In the genomic region with DNA sequence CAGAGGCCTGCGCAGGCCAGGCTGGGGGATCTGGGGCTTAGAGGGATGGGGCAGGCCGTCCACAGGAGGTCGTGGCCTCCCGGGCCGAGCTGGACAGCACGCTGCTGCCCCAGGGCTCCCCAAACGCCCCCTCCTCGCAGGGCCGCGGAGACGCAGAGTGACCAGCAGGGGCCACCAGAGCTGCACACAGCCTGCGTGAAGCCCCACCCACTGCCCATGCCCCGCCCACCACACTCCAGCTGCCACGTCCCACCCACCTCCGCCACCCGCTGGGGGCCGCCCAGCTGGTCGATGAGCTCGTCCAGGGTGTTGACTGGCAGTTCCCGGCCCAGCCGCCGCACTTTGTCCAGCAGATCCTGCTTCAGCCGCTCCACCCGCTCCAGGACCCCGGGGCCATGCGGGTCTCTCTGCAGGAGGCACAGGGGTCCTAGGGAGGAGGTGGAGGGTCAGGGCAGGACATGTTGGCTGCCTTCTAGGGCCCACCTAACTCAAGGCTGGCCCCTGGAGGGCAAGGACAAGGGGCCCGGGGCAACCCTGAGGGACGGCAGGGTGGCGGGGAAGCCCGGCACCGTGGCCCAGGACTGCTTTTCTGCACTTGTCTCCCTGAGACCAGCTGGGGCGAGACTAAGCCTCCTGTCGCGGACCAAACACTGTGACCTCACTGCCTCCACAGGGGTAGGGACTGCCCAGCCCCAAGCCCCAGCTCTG, we compare ENCODE assay signal across 1 cellular context.
TF ChIP-seq lines count a peak whose summit lies in the region.

No MANE protein-coding gene starts in this region.

TF ChIP-seq in HepG2, 621 proteins besides CTCF, POLR2A, EP300 and RAD21 (continued from another document and continues in another):
- TF ChIP-seq, protein P1, sequence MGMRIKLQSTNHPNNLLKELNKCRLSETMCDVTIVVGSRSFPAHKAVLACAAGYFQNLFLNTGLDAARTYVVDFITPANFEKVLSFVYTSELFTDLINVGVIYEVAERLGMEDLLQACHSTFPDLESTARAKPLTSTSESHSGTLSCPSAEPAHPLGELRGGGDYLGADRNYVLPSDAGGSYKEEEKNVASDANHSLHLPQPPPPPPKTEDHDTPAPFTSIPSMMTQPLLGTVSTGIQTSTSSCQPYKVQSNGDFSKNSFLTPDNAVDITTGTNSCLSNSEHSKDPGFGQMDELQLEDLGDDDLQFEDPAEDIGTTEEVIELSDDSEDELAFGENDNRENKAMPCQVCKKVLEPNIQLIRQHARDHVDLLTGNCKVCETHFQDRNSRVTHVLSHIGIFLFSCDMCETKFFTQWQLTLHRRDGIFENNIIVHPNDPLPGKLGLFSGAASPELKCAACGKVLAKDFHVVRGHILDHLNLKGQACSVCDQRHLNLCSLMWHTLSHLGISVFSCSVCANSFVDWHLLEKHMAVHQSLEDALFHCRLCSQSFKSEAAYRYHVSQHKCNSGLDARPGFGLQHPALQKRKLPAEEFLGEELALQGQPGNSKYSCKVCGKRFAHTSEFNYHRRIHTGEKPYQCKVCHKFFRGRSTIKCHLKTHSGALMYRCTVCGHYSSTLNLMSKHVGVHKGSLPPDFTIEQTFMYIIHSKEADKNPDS (CRISPR knock-in tag; IDR thresholded peaks at IDR 0.05), result peak; percentile 71; the same call in 1 of the 2 replicates
- TF ChIP-seq ZNF841 (CRISPR knock-in tag; IDR thresholded peaks at IDR 0.05; ENCODE audit: borderline replicate concordance) (no peak), TBL1XR1 (IDR thresholded peaks at IDR 0.05; ENCODE audit: borderline replicate concordance, low read length, partially characterized antibody) (no peak), ZNF292 (CRISPR knock-in tag; IDR thresholded peaks at IDR 0.05; ENCODE audit: borderline replicate concordance, low read depth) (no peak; the same call in 1 of the 2 replicates), PTBP1 (IDR thresholded peaks at IDR 0.05; ENCODE audit: low read depth, low read length, poor library complexity, severe bottlenecking) (no peak), ZSCAN9 (CRISPR knock-in tag; IDR thresholded peaks at IDR 0.05; ENCODE audit: borderline replicate concordance) (peak; percentile 51; the same call in 1 of the 2 replicates), STAT5B (CRISPR knock-in tag; IDR thresholded peaks at IDR 0.05) (0 out of 2 replicates have a peak, but pooled peaks have one; percentile 79), SUZ12 (IDR thresholded peaks at IDR 0.05; ENCODE audit: low read depth, low read length) (no peak), TBX2 (CRISPR knock-in tag; IDR thresholded peaks at IDR 0.05; ENCODE audit: borderline replicate concordance) (peak; percentile 92), ZC3H13 (CRISPR knock-in tag; IDR thresholded peaks at IDR 0.05) (no peak), ATAD3A (CRISPR knock-in tag; IDR thresholded peaks at IDR 0.05) (no peak), ZNF720 (CRISPR knock-in tag; IDR thresholded peaks at IDR 0.05) (no peak), MXI1 (IDR thresholded peaks at IDR 0.05; ENCODE audit: borderline replicate concordance, low read depth, low read length) (peak; percentile 87; the same call in 1 of the 3 replicates), HMG20A (CRISPR knock-in tag; IDR thresholded peaks at IDR 0.05; ENCODE audit: borderline replicate concordance) (no peak), SIN3B (IDR thresholded peaks at IDR 0.05; ENCODE audit: low read length) (no peak), KDM4B (CRISPR knock-in tag; IDR thresholded peaks at IDR 0.05) (no peak), HNRNPK (IDR thresholded peaks at IDR 0.05; ENCODE audit: low read depth, low read length, poor library complexity, severe bottlenecking) (peak; percentile 99), MTA1 (CRISPR knock-in tag; IDR thresholded peaks at IDR 0.05; ENCODE audit: borderline replicate concordance) (peak; percentile 65; the same call in 1 of the 2 replicates), NRL (CRISPR knock-in tag; IDR thresholded peaks at IDR 0.05; ENCODE audit: borderline replicate concordance) (no peak), BCL6 (CRISPR knock-in tag; IDR thresholded peaks at IDR 0.05) (peak; percentile 30; the same call in 1 of the 2 replicates), ELF1 (CRISPR knock-in tag; IDR thresholded peaks at IDR 0.05) (peak; percentile 55), ZNF577 (CRISPR knock-in tag; IDR thresholded peaks at IDR 0.05; ENCODE audit: borderline replicate concordance, low read depth) (no peak), ZSCAN20 (CRISPR knock-in tag; IDR thresholded peaks at IDR 0.05; ENCODE audit: borderline replicate concordance) (no peak), NFIB (CRISPR knock-in tag; IDR thresholded peaks at IDR 0.05; ENCODE audit: borderline replicate concordance) (no peak), ZNF441 (CRISPR knock-in tag; IDR thresholded peaks at IDR 0.05; ENCODE audit: borderline replicate concordance) (peak; percentile 75), ZNF75D (CRISPR knock-in tag; IDR thresholded peaks at IDR 0.05; ENCODE audit: borderline replicate concordance) (no peak), ATM (IDR thresholded peaks at IDR 0.05; ENCODE audit: borderline replicate concordance) (no peak), SP140L (CRISPR knock-in tag; IDR thresholded peaks at IDR 0.05; ENCODE audit: borderline replicate concordance) (no peak), ZNF225 (CRISPR knock-in tag; IDR thresholded peaks at IDR 0.05) (peak; percentile 25; the same call in 1 of the 2 replicates), KDM5A (IDR thresholded peaks at IDR 0.05; ENCODE audit: borderline replicate concordance, low read length) (no peak), KAT8 (CRISPR knock-in tag; IDR thresholded peaks at IDR 0.05) (peak; percentile 86), HNRNPL (IDR thresholded peaks at IDR 0.05; ENCODE audit: low read depth, low read length) (peak; percentile 84), SMARCC2 (IDR thresholded peaks at IDR 0.05) (no peak), ZFY (CRISPR knock-in tag; IDR thresholded peaks at IDR 0.05) (peak; percentile 49), AKAP8 (CRISPR knock-in tag; IDR thresholded peaks at IDR 0.05) (no peak), YEATS2 (CRISPR knock-in tag; IDR thresholded peaks at IDR 0.05; ENCODE audit: borderline replicate concordance) (peak; percentile 85), ZFP62 (CRISPR knock-in tag; IDR thresholded peaks at IDR 0.05) (no peak), ZNF205 (CRISPR knock-in tag; IDR thresholded peaks at IDR 0.05) (peak; percentile 58; the same call in 1 of the 2 replicates), ZBTB8A (CRISPR knock-in tag; IDR thresholded peaks at IDR 0.05; ENCODE audit: borderline replicate concordance, low read depth) (no peak), ZNF557 (CRISPR knock-in tag; IDR thresholded peaks at IDR 0.05) (no peak), CAMTA2 (CRISPR knock-in tag; IDR thresholded peaks at IDR 0.05; ENCODE audit: borderline replicate concordance) (no peak)
- TF ChIP-seq, protein P2, sequence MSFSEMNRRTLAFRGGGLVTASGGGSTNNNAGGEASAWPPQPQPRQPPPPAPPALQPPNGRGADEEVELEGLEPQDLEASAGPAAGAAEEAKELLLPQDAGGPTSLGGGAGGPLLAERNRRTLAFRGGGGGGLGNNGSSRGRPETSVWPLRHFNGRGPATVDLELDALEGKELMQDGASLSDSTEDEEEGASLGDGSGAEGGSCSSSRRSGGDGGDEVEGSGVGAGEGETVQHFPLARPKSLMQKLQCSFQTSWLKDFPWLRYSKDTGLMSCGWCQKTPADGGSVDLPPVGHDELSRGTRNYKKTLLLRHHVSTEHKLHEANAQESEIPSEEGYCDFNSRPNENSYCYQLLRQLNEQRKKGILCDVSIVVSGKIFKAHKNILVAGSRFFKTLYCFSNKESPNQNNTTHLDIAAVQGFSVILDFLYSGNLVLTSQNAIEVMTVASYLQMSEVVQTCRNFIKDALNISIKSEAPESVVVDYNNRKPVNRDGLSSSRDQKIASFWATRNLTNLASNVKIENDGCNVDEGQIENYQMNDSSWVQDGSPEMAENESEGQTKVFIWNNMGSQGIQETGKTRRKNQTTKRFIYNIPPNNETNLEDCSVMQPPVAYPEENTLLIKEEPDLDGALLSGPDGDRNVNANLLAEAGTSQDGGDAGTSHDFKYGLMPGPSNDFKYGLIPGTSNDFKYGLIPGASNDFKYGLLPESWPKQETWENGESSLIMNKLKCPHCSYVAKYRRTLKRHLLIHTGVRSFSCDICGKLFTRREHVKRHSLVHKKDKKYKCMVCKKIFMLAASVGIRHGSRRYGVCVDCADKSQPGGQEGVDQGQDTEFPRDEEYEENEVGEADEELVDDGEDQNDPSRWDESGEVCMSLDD (CRISPR knock-in tag; IDR thresholded peaks at IDR 0.05; ENCODE audit: borderline replicate concordance), result no peak
- TF ChIP-seq, protein P3, sequence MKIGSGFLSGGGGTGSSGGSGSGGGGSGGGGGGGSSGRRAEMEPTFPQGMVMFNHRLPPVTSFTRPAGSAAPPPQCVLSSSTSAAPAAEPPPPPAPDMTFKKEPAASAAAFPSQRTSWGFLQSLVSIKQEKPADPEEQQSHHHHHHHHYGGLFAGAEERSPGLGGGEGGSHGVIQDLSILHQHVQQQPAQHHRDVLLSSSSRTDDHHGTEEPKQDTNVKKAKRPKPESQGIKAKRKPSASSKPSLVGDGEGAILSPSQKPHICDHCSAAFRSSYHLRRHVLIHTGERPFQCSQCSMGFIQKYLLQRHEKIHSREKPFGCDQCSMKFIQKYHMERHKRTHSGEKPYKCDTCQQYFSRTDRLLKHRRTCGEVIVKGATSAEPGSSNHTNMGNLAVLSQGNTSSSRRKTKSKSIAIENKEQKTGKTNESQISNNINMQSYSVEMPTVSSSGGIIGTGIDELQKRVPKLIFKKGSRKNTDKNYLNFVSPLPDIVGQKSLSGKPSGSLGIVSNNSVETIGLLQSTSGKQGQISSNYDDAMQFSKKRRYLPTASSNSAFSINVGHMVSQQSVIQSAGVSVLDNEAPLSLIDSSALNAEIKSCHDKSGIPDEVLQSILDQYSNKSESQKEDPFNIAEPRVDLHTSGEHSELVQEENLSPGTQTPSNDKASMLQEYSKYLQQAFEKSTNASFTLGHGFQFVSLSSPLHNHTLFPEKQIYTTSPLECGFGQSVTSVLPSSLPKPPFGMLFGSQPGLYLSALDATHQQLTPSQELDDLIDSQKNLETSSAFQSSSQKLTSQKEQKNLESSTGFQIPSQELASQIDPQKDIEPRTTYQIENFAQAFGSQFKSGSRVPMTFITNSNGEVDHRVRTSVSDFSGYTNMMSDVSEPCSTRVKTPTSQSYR (CRISPR knock-in tag; IDR thresholded peaks at IDR 0.05; ENCODE audit: borderline replicate concordance), result no peak
- TF ChIP-seq, protein P4, sequence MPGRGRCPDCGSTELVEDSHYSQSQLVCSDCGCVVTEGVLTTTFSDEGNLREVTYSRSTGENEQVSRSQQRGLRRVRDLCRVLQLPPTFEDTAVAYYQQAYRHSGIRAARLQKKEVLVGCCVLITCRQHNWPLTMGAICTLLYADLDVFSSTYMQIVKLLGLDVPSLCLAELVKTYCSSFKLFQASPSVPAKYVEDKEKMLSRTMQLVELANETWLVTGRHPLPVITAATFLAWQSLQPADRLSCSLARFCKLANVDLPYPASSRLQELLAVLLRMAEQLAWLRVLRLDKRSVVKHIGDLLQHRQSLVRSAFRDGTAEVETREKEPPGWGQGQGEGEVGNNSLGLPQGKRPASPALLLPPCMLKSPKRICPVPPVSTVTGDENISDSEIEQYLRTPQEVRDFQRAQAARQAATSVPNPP (CRISPR knock-in tag; IDR thresholded peaks at IDR 0.05), result no peak
- TF ChIP-seq, protein P5, sequence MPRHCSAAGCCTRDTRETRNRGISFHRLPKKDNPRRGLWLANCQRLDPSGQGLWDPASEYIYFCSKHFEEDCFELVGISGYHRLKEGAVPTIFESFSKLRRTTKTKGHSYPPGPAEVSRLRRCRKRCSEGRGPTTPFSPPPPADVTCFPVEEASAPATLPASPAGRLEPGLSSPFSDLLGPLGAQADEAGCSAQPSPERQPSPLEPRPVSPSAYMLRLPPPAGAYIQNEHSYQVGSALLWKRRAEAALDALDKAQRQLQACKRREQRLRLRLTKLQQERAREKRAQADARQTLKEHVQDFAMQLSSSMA (CRISPR knock-in tag; IDR thresholded peaks at IDR 0.05), result no peak
- TF ChIP-seq, protein P6, sequence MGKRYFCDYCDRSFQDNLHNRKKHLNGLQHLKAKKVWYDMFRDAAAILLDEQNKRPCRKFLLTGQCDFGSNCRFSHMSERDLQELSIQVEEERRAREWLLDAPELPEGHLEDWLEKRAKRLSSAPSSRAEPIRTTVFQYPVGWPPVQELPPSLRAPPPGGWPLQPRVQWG (CRISPR knock-in tag; IDR thresholded peaks at IDR 0.05; ENCODE audit: borderline replicate concordance, low read depth), result no peak
- TF ChIP-seq, protein P7, sequence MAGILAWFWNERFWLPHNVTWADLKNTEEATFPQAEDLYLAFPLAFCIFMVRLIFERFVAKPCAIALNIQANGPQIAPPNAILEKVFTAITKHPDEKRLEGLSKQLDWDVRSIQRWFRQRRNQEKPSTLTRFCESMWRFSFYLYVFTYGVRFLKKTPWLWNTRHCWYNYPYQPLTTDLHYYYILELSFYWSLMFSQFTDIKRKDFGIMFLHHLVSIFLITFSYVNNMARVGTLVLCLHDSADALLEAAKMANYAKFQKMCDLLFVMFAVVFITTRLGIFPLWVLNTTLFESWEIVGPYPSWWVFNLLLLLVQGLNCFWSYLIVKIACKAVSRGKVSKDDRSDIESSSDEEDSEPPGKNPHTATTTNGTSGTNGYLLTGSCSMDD (CRISPR knock-in tag; IDR thresholded peaks at IDR 0.05), result no peak
- TF ChIP-seq, protein P8, sequence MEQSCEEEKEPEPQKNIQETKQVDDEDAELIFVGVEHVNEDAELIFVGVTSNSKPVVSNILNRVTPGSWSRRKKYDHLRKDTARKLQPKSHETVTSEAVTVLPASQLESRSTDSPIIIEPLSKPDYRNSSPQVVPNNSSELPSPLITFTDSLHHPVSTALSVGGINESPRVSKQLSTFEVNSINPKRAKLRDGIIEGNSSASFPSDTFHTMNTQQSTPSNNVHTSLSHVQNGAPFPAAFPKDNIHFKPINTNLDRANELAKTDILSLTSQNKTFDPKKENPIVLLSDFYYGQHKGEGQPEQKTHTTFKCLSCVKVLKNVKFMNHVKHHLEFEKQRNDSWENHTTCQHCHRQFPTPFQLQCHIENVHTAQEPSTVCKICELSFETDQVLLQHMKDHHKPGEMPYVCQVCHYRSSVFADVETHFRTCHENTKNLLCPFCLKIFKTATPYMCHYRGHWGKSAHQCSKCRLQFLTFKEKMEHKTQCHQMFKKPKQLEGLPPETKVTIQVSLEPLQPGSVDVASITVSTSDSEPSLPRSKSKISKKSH (CRISPR knock-in tag; IDR thresholded peaks at IDR 0.05; ENCODE audit: borderline replicate concordance), result no peak
- TF ChIP-seq, protein P9, sequence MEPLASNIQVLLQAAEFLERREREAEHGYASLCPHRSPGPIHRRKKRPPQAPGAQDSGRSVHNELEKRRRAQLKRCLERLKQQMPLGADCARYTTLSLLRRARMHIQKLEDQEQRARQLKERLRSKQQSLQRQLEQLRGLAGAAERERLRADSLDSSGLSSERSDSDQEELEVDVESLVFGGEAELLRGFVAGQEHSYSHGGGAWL (CRISPR knock-in tag; IDR thresholded peaks at IDR 0.05), result no peak
- TF ChIP-seq, protein P10, sequence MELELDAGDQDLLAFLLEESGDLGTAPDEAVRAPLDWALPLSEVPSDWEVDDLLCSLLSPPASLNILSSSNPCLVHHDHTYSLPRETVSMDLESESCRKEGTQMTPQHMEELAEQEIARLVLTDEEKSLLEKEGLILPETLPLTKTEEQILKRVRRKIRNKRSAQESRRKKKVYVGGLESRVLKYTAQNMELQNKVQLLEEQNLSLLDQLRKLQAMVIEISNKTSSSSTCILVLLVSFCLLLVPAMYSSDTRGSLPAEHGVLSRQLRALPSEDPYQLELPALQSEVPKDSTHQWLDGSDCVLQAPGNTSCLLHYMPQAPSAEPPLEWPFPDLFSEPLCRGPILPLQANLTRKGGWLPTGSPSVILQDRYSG (CRISPR knock-in tag; IDR thresholded peaks at IDR 0.05), result no peak
